Comparison of ENCODE assay signal across 2 cellular contexts in genomic region chr12:57611810-57612710, GRCh38.
TF ChIP-seq lines count a peak whose summit lies in the region.

No MANE protein-coding gene starts in this region.

TF ChIP-seq in SK-N-SH, 30 proteins besides CTCF, POLR2A, EP300 and RAD21 (continued from another document):
- TF ChIP-seq TEAD4 (IDR thresholded peaks at IDR 0.05; ENCODE audit: borderline replicate concordance, insufficient read depth) = no peak
- TF ChIP-seq NRF1 (IDR thresholded peaks at IDR 0.05; ENCODE audit: low read depth, low read length) = no peak
- TF ChIP-seq PBX3 (IDR thresholded peaks at IDR 0.05) = no peak
- no peak for TF ChIP-seq GABPA (IDR thresholded peaks at IDR 0.05; ENCODE audit: low read depth)
- TF ChIP-seq FOXJ3 (CRISPR knock-in tag; IDR thresholded peaks at IDR 0.05) = no peak

TF ChIP-seq in SK-N-SH treated with all-trans-retinoic acid at 6 μM for 48 hours, 23 proteins besides CTCF, POLR2A, EP300 and RAD21 (continued from another document):
- TF ChIP-seq ZFP30 (CRISPR knock-in tag; IDR thresholded peaks at IDR 0.05) = no peak
TF ChIP-seq in SK-N-SH treated with all-trans-retinoic acid at 6 μM for 48 hours: peak in this region for 0.
